1 cellular context compared by ENCODE assay signal in the genomic region with DNA sequence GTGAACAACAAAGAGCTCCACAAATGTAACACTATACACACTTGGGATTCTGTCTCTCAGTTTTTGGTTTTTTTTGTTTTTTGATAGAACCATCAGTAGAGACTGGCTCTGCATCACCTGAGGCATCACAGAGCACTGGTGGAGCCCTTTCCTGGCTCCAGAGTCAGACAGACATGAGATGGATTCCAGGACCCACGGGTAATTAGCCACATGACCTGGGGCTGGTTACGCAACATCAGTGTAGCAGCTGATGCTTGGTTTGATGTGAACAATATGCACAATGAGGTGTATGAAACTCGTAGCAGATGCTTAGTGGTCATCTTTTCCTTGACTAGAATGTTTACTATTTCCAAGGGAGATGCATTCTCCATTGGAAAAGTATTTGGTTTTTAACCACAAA.
TF ChIP-seq lines count a peak whose summit lies in the region.

No MANE protein-coding gene starts in this region.

TF ChIP-seq in H1, 55 proteins besides CTCF, POLR2A, EP300 and RAD21:
- TF ChIP-seq TAF7 (optimal IDR thresholded peaks at IDR 0.05; ENCODE audit: borderline replicate concordance, low read depth, low read length) (no peak), MAFK (IDR thresholded peaks at IDR 0.05; ENCODE audit: low read depth, low read length) (no peak), RFX5 (IDR thresholded peaks at IDR 0.05; ENCODE audit: borderline replicate concordance, low read depth, low read length) (no peak), CEBPB (IDR thresholded peaks at IDR 0.05; ENCODE audit: low read depth, low read length) (peak; percentile 90)
